Comparison of ENCODE assay signal across 1 cellular context in the genomic region with DNA sequence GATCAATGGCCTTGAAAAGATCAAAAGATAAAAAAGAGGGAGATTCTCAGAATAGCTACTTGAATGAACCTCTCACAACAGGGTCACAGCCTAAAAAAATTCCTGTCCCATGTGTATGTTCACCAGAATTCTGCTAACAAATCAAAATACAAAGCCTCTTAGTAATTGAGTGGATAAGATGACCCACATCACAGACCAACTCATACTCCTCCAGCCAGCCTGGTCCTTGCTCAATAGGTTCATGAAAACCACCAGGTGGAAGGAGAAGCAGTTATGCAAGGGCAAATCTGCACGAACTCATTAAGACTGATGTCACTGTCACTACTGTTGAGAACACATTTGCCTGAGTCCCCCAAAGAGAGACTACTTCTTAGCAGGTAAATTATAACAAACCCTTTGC.
A peak's percentile ranks its signal among the peaks of the same experiment; 100 is the strongest.
TF ChIP-seq lines count a peak whose summit lies in the region.

No MANE protein-coding gene starts in this region.

TF ChIP-seq in HepG2, 621 proteins besides CTCF, POLR2A, EP300 and RAD21:
- TF ChIP-seq CEBPB (IDR thresholded peaks at IDR 0.05; ENCODE audit: borderline replicate concordance, low read depth, low read length) (peak; percentile 58; the same call in 1 of the 2 replicates), CEBPG (CRISPR knock-in tag; IDR thresholded peaks at IDR 0.05) (0 out of 2 replicates have a peak, but pooled peaks have one; percentile 6), ZBTB21 (CRISPR knock-in tag; IDR thresholded peaks at IDR 0.05) (no peak)
